ENCODE assay signal across 1 cellular context in genomic region chr12:120235369-120236123, GRCh38.
TF ChIP-seq lines count a peak whose summit lies in the region.

No MANE protein-coding gene starts in this region.

TF ChIP-seq in K562, 482 proteins besides CTCF, POLR2A, EP300 and RAD21:
- peak; percentile 85 for TF ChIP-seq ZBTB7A (IDR thresholded peaks at IDR 0.05; ENCODE audit: borderline replicate concordance, control insufficient read depth, low read depth, low read length)
- peak; percentile 70 for TF ChIP-seq CTCFL (IDR thresholded peaks at IDR 0.05; ENCODE audit: borderline replicate concordance, insufficient read depth, low read depth, low read length, poor library complexity, severe bottlenecking)
- TF ChIP-seq LEF1 (IDR thresholded peaks at IDR 0.05) = no peak
- TF ChIP-seq MAX (CRISPR knock-in tag; IDR thresholded peaks at IDR 0.05) = 0 out of 2 replicates have a peak, but pooled peaks have one; percentile 14
